In genomic region chr5:98773464-98774191, GRCh38 we compare ENCODE assay signal across 8 cellular contexts. TPM values are rescaled to one million over a fixed set of nuclear protein-coding genes. Genes with fewer than 3 reads are reported as not detected.
DNase-seq lines count a peak whose midpoint lies in the region; ATAC-seq, FAIRE-seq and TF ChIP-seq lines count a peak whose summit lies in the region.

A gene with protein sequence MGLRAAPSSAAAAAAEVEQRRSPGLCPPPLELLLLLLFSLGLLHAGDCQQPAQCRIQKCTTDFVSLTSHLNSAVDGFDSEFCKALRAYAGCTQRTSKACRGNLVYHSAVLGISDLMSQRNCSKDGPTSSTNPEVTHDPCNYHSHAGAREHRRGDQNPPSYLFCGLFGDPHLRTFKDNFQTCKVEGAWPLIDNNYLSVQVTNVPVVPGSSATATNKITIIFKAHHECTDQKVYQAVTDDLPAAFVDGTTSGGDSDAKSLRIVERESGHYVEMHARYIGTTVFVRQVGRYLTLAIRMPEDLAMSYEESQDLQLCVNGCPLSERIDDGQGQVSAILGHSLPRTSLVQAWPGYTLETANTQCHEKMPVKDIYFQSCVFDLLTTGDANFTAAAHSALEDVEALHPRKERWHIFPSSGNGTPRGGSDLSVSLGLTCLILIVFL (plus strand): TSS chr5:98773663. CDS start chr5:98774071, 408 bp downstream.

- H3K27me3 ChIP-seq in GM12878 (replicated peaks in 1 of 2; ENCODE audit: control insufficient read depth in 2 of 2, insufficient read depth in 2 of 2, low read length in 1 of 2): peaks cover 2 to 5% of the 10 kb centered on the region in 2 experiments; a peak in 3 of 4 replicates

- no peak for TF ChIP-seq EP300 in GM12878 (IDR thresholded peaks at IDR 0.05; ENCODE audit: borderline replicate concordance in 1 of 2, control insufficient read depth in 1 of 2, low read depth in 2 of 2, low read length in 2 of 2)

- H3K36me3 ChIP-seq in GM12878 (ENCODE audit: control insufficient read depth in 2 of 2, insufficient read depth in 2 of 2, low read length in 1 of 2): no peaks in the 10 kb centered on the region

- no peaks in the 10 kb centered on the region for H3K36me3 Mint-ChIP-seq in T-helper 2 cell treated with Interferon-gamma antibody and Interleukin-4, amounts not matched to agents 5 μg/mL and 100 μg/mL, for 36 hours (ENCODE audit: low read depth)

- DNase-seq in NCI-H146 (lab: John Stamatoyannopoulos, UW) (peak; percentile 96), GM12878 (ENCODE audit: low read depth, low spot score) (peak; percentile 85), hippocampal formation (lab: John Stamatoyannopoulos, UW) (peak; percentile 98), retina (peak; percentile 96), UCSD-AML1 (lab: John Stamatoyannopoulos, UW; ENCODE audit: unreplicated experiment) (no peak)
- peak; percentile 80 for DNase-seq in T-helper 2 cell treated with Interferon-gamma antibody and Interleukin-4, amounts not matched to agents 5 μg/mL and 100 μg/mL, for 36 hours (ENCODE audit: low spot score)

- H3K27ac Mint-ChIP-seq in T-helper 2 cell treated with Interferon-gamma antibody and Interleukin-4, amounts not matched to agents 5 μg/mL and 100 μg/mL, for 36 hours: peak within 1 kb of the TSS; percentile 63

- intact Hi-C loops in GM12878 (cut with micrococcal nuclease; ENCODE audit: unreplicated experiment): loop anchor here (2.0 to 5.0 kb wide), 5 partner anchors 134 to 1581 kb away; no protein-coding TSS in a partner anchor

- FAIRE-seq in GM12878 (lab: Jason Lieb, UNC): peak; percentile 88

- peak within 1 kb of the TSS; percentile 92 for H2AFZ ChIP-seq in GM12878 (ENCODE audit: control insufficient read depth, low read depth, low read length)

- peak within 1 kb of the TSS; percentile 92 for H3K4me2 ChIP-seq in GM12878 (ENCODE audit: control insufficient read depth, insufficient read depth)

- peak; percentile 74 for TF ChIP-seq POLR2A in GM15510 (IDR thresholded peaks at IDR 0.05; ENCODE audit: borderline replicate concordance, extremely low read depth, insufficient read length)
- TF ChIP-seq POLR2A in GM12878 (IDR thresholded peaks at IDR 0.05; ENCODE audit: low read depth, low read length): peak; percentile 86

- RAD21 ChIA-PET in GM12878 (lab: Charles Lee; ENCODE audit: unreplicated experiment): interaction anchor here (1.0 kb wide), 1 partner anchor 23 kb away, joined by 3 read pairs; no protein-coding TSS in a partner anchor

- under 1% methylated on average over 51 of the region's 84 CpGs for WGBS in GM12878 (ENCODE audit: insufficient coverage, insufficient replicate concordance, low lambda C conversion rate, missing lambda C conversion rate)

- TF ChIP-seq CTCF in GM12878 (IDR thresholded peaks at IDR 0.05 in 2 of 3, conservative IDR thresholded peaks at IDR 0.05 in 1 of 3; ENCODE audit: control insufficient read depth in 2 of 3, extremely low read depth in 1 of 3, insufficient read depth in 1 of 3, low read depth in 3 of 3, low read length in 3 of 3): no peak

- POLR2A ChIA-PET in GM12878 (lab: Charles Lee): no interaction called here

- CTCF ChIA-PET in GM12878 (lab: Yijun Ruan, JAX): interaction anchor here (1.1 to 7.5 kb wide), 4 partner anchors 12 to 1543 kb away, joined by 4 to 104 read pairs (median 6); no protein-coding TSS in a partner anchor

- no peaks in the 10 kb centered on the region for H3K9me3 Mint-ChIP-seq in T-helper 2 cell treated with Interferon-gamma antibody and Interleukin-4, amounts not matched to agents 5 μg/mL and 100 μg/mL, for 36 hours

- H3K4me3 ChIP-seq in GM12878: peak within 1 kb of the TSS; percentile 93

- H3K79me2 ChIP-seq in GM12878 (ENCODE audit: control insufficient read depth, insufficient read depth, low read length): peaks cover 42% of the 10 kb centered on the region

- peak within 1 kb of the TSS; percentile 95 for H3K4me3 Mint-ChIP-seq in T-helper 2 cell treated with Interferon-gamma antibody and Interleukin-4, amounts not matched to agents 5 μg/mL and 100 μg/mL, for 36 hours

- H3K27me3 Mint-ChIP-seq in T-helper 2 cell treated with Interferon-gamma antibody and Interleukin-4, amounts not matched to agents 5 μg/mL and 100 μg/mL, for 36 hours (ENCODE audit: low read depth): peaks cover 79% of the 10 kb centered on the region

- no peaks in the 10 kb centered on the region; the same call in 1 of the 2 replicates for H4K20me1 ChIP-seq in GM12878 (ENCODE audit: control insufficient read depth, insufficient read depth)

- peaks cover 17% of the 10 kb centered on the region for H3K4me1 ChIP-seq in GM12878 (ENCODE audit: control insufficient read depth, insufficient read depth, low read length)

- H3K4me1 Mint-ChIP-seq in T-helper 2 cell treated with Interferon-gamma antibody and Interleukin-4, amounts not matched to agents 5 μg/mL and 100 μg/mL, for 36 hours (ENCODE audit: low read depth): peaks cover 34% of the 10 kb centered on the region

- BruUV-seq in GM12878 (replicated peaks; lab: Mats Ljungman, UMichigan): no TSS peak

- SMC1A ChIA-PET in GM12878 (lab: Charles Lee; ENCODE audit: uncharacterized antibody, unreplicated experiment): no interaction called here

- H3K9ac ChIP-seq in GM12878 (ENCODE audit: control insufficient read depth, insufficient read depth, low read length): peak within 1 kb of the TSS; percentile 82

- TF ChIP-seq RAD21 in GM12878 (IDR thresholded peaks at IDR 0.05; ENCODE audit: insufficient read depth, low read depth, low read length): no peak

- H3K9me3 ChIP-seq in GM12878 (replicated peaks; ENCODE audit: control insufficient read depth, insufficient read depth, low read length): no peaks in the 10 kb centered on the region

- in situ Hi-C loops in GM12878 (cut with MboI): loop anchor here (10.0 kb wide), 1 partner anchor 261 kb away; no protein-coding TSS in a partner anchor

- H3K27ac ChIP-seq in GM12878 (ENCODE audit: control insufficient read depth, insufficient read depth): peak within 1 kb of the TSS; percentile 62

- peak; percentile 85 for ATAC-seq in HG02840 (IDR thresholded peaks at IDR 0.05; ENCODE audit: low FRiP score, unreplicated experiment)
- ATAC-seq in GM12878: peak; percentile 89

TF ChIP-seq in GM12878, 131 proteins besides CTCF, POLR2A, EP300 and RAD21 (continues in another document):
- TF ChIP-seq KLF5 (IDR thresholded peaks at IDR 0.05; ENCODE audit: partially characterized antibody): no peak
- TF ChIP-seq, protein P1, sequence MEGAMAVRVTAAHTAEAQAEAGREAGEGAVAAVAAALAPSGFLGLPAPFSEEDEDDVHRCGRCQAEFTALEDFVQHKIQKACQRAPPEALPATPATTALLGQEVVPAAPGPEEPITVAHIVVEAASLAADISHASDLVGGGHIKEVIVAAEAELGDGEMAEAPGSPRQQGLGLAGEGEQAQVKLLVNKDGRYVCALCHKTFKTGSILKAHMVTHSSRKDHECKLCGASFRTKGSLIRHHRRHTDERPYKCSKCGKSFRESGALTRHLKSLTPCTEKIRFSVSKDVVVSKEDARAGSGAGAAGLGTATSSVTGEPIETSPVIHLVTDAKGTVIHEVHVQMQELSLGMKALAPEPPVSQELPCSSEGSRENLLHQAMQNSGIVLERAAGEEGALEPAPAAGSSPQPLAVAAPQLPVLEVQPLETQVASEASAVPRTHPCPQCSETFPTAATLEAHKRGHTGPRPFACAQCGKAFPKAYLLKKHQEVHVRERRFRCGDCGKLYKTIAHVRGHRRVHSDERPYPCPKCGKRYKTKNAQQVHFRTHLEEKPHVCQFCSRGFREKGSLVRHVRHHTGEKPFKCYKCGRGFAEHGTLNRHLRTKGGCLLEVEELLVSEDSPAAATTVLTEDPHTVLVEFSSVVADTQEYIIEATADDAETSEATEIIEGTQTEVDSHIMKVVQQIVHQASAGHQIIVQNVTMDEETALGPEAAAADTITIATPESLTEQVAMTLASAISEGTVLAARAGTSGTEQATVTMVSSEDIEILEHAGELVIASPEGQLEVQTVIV (IDR thresholded peaks at IDR 0.05; ENCODE audit: borderline replicate concordance, partially characterized antibody): no peak
- TF ChIP-seq YBX1 (IDR thresholded peaks at IDR 0.05): no peak
- TF ChIP-seq ETV6 (conservative IDR thresholded peaks at IDR 0.05 in 1 of 2, IDR thresholded peaks at IDR 0.05 in 1 of 2; ENCODE audit: borderline replicate concordance in 1 of 2, low read depth in 1 of 2): no peak
- no peak for TF ChIP-seq CBX3 (IDR thresholded peaks at IDR 0.05; ENCODE audit: borderline replicate concordance, low read depth)
- TF ChIP-seq POLR2AphosphoS2 (IDR thresholded peaks at IDR 0.05; ENCODE audit: low read depth, low read length): no peak
- TF ChIP-seq NFIC (IDR thresholded peaks at IDR 0.05; ENCODE audit: low read depth, low read length): no peak
- TF ChIP-seq POU2F2 (IDR thresholded peaks at IDR 0.05; ENCODE audit: borderline replicate concordance, low read depth, low read length): 0 out of 3 replicates have a peak, but pooled peaks have one; percentile 3
- TF ChIP-seq ZNF207 (IDR thresholded peaks at IDR 0.05; ENCODE audit: borderline replicate concordance): no peak

RNA-seq across cellular contexts. Expression of the gene that starts here (rescaled TPM):
- total RNA-seq in GM12878 (2013; cell fraction: nucleolus; rRNA removed): 11.9 and 12.2 TPM in 2 replicates
- 11.3 and 11.6 TPM in 2 replicates for total RNA-seq in GM12878 (2014; rRNA removed)
- total RNA-seq in GM12878 (2014; rRNA removed; fragmentation: Illumina TruSeq; extraction: Trizol): 6.9 and 7.4 TPM in 2 replicates
- 15.3 and 15.8 TPM in 2 replicates for total RNA-seq in GM12878 (2021)
- 1.8 TPM for polyA plus RNA-seq in GM12878 (2011; ENCODE audit: low read depth)
- 1.5 and 1.6 TPM in 2 replicates for polyA plus RNA-seq in GM12878 (2011; rRNA removed)
- 1.6 and 2.1 TPM in 2 replicates for polyA plus RNA-seq in GM12878 (2011; cell fraction: cytosol; rRNA removed)
- 3.2 and 3.6 TPM in 2 replicates for polyA plus RNA-seq in GM12878 (2011; cell fraction: nucleus; rRNA removed)
- 3.3 and 4.0 TPM in 2 replicates for polyA plus RNA-seq in GM12878 (2012)
- polyA plus RNA-seq in GM12878 (2014; fragmentation: Illumina TruSeq; extraction: Trizol): 9.4 and 11.5 TPM in 2 replicates
- polyA plus RNA-seq in GM12878 (2014; fragmentation: Nextera tagmentation; extraction: Ambion mirVana): 1 to 10 TPM; 1.3 to 2.4 TPM
- 7.9 and 10.2 TPM in 2 replicates for polyA plus RNA-seq in GM12878 (2014; rRNA removed)
- polyA plus RNA-seq in GM12878 (2016; fragmentation: Nextera tagmentation; extraction: Ambion mirVana): 1 to 10 TPM; 6.9 to 8.2 TPM
- polyA minus RNA-seq in GM12878 (2011; rRNA and poly(A)+ RNA removed): 2.8 and 4.4 TPM in 2 replicates
- polyA minus RNA-seq in GM12878 (2011; cell fraction: cytosol; rRNA and poly(A)+ RNA removed): 0.83 and 1.1 TPM in 2 replicates
- polyA minus RNA-seq in GM12878 (2011; cell fraction: nucleus; rRNA and poly(A)+ RNA removed): 6.4 and 11.5 TPM in 2 replicates
